ENCODE assay signal across 31 cellular contexts in genomic region chr7:94236960-94237359, GRCh38.
"Had no signal": no experiment of that assay in that cellular context is flagged by ENCODE, and none has a peak within 500 bp of the region (broad histone marks: within the 10 kb centered on the region; RNA-seq: fewer than 3 reads in every experiment).

No MANE protein-coding gene starts in this region.

- H3K36me3 Mint-ChIP-seq: activated CD4-positive, alpha-beta memory T cell treated with anti-CD3 and anti-CD28 coated beads for 36 hours; activated naive CD4-positive, alpha-beta T cell treated with anti-CD3 and anti-CD28 coated beads, Interleukin-2, amount 10 ng/mL, durations not matched to agents 7 days and 5 days; activated naive CD4-positive, alpha-beta T cell treated with anti-CD3 and anti-CD28 coated beads, Interleukin-2, amount 50 U/mL, for 72 hours; activated naive CD8-positive, alpha-beta T cell treated with anti-CD3 and anti-CD28 coated beads, Interleukin-2, amount 10 ng/mL, durations not matched to agents 7 days and 5 days; brain had no signal

- DNase-seq: activated CD4-positive, alpha-beta memory T cell treated with anti-CD3 and anti-CD28 coated beads for 36 hours; activated CD4-positive, alpha-beta T cell treated with anti-CD3 and anti-CD28 coated beads for 36 hours; activated CD4-positive, alpha-beta T cell treated with anti-CD3 and anti-CD28 coated beads, Interleukin-2, amount 10 ng/mL, durations not matched to agents 24 days and 14 days; activated CD4-positive, CD25-positive, alpha-beta regulatory T cell; activated CD4-positive, CD25-positive, alpha-beta regulatory T cell treated with anti-CD3 and anti-CD28 coated beads, Interleukin-2, amount 50 U/mL, for 72 hours; activated CD8-positive, alpha-beta memory T cell treated with anti-CD3 and anti-CD28 coated beads, Interleukin-2, amount 50 U/mL, for 48 hours; activated CD8-positive, alpha-beta T cell treated with anti-CD3 and anti-CD28 coated beads, Interleukin-2, amount 10 ng/mL, durations not matched to agents 7 days and 5 days; activated gamma-delta T cell; activated naive CD4-positive, alpha-beta T cell; activated naive CD4-positive, alpha-beta T cell treated with anti-CD3 and anti-CD28 coated beads, Interleukin-2, amount 10 ng/mL, durations not matched to agents 7 days and 5 days; activated naive CD8-positive, alpha-beta T cell treated with anti-CD3 and anti-CD28 coated beads, Interleukin-2, amount 10 ng/mL, durations not matched to agents 7 days and 5 days; activated T-cell treated with anti-CD3 and anti-CD28 coated beads for 4 hours; activated T-cell treated with anti-CD3 and anti-CD28 coated beads, Interleukin-2, amount 50 U/mL, for 24 hours; activated T-cell treated with anti-CD3 and anti-CD28 coated beads, Interleukin-2, amount 50 U/mL, for 72 hours; central memory CD4-positive, alpha-beta T cell; cerebellar nuclear complex; colonic mucosa; effector CD8-positive, alpha-beta T cell; foreskin fibroblast; head of caudate nucleus; T-helper 1 cell; T-helper 17 cell; T1000; WERI-Rb-1 had no signal

- H3K9me3 Mint-ChIP-seq: activated CD4-positive, alpha-beta memory T cell treated with anti-CD3 and anti-CD28 coated beads for 36 hours; activated CD4-positive, alpha-beta T cell treated with anti-CD3 and anti-CD28 coated beads, Interleukin-2, amount 10 ng/mL, durations not matched to agents 24 days and 14 days; activated naive CD4-positive, alpha-beta T cell treated with anti-CD3 and anti-CD28 coated beads, Interleukin-2, amount 10 ng/mL, durations not matched to agents 7 days and 5 days; activated naive CD4-positive, alpha-beta T cell treated with anti-CD3 and anti-CD28 coated beads, Interleukin-2, amount 50 U/mL, for 72 hours; activated naive CD8-positive, alpha-beta T cell treated with anti-CD3 and anti-CD28 coated beads, Interleukin-2, amount 10 ng/mL, durations not matched to agents 7 days and 5 days; activated T-cell treated with anti-CD3 and anti-CD28 coated beads, Interleukin-2, amount 50 U/mL, for 24 hours; T-helper 2 cell treated with Interferon-gamma antibody and Interleukin-4, amounts not matched to agents 5 μg/mL and 100 μg/mL, for 36 hours had no signal

- H3K36me3 ChIP-seq: ascending aorta, breast epithelium, cardiac muscle cell, colonic mucosa, WERI-Rb-1 had no signal

- H3K9me3 ChIP-seq: ascending aorta, breast epithelium, colonic mucosa had no signal

- H3K4me1 ChIP-seq: ascending aorta, breast epithelium, colonic mucosa had no signal

- H3K27me3 ChIP-seq: ascending aorta, breast epithelium, cardiac muscle cell, colonic mucosa had no signal

- H3K4me3 Mint-ChIP-seq: activated CD4-positive, alpha-beta memory T cell treated with anti-CD3 and anti-CD28 coated beads for 36 hours; activated CD4-positive, alpha-beta T cell treated with anti-CD3 and anti-CD28 coated beads for 36 hours; activated CD4-positive, alpha-beta T cell treated with anti-CD3 and anti-CD28 coated beads, Interleukin-2, amount 10 ng/mL, durations not matched to agents 24 days and 14 days; activated CD8-positive, alpha-beta T cell treated with anti-CD3 and anti-CD28 coated beads, Interleukin-2, amount 10 ng/mL, durations not matched to agents 7 days and 5 days; activated naive CD4-positive, alpha-beta T cell treated with anti-CD3 and anti-CD28 coated beads, Interleukin-2, amount 10 ng/mL, durations not matched to agents 7 days and 5 days; activated naive CD8-positive, alpha-beta T cell treated with anti-CD3 and anti-CD28 coated beads, Interleukin-2, amount 10 ng/mL, durations not matched to agents 7 days and 5 days; activated T-cell treated with anti-CD3 and anti-CD28 coated beads, Interleukin-2, amount 50 U/mL, for 24 hours; activated T-cell treated with anti-CD3 and anti-CD28 coated beads, Interleukin-2, amount 50 U/mL, for 72 hours; brain; T-helper 17 cell; T-helper 2 cell treated with Interferon-gamma antibody and Interleukin-4, amounts not matched to agents 5 μg/mL and 100 μg/mL, for 36 hours had no signal

- H3K27me3 Mint-ChIP-seq: activated naive CD4-positive, alpha-beta T cell treated with anti-CD3 and anti-CD28 coated beads, Interleukin-2, amount 10 ng/mL, durations not matched to agents 7 days and 5 days; activated T-cell treated with anti-CD3 and anti-CD28 coated beads, Interleukin-2, amount 50 U/mL, for 24 hours; brain had no signal

- ATAC-seq: activated CD4-positive, alpha-beta T cell treated with anti-CD3 and anti-CD28 coated beads for 36 hours; activated CD8-positive, alpha-beta T cell treated with anti-CD3 and anti-CD28 coated beads, Interleukin-2, amount 10 ng/mL, durations not matched to agents 7 days and 5 days; activated naive CD4-positive, alpha-beta T cell treated with anti-CD3 and anti-CD28 coated beads, Interleukin-2, amount 50 U/mL, for 72 hours; activated T-cell treated with anti-CD3 and anti-CD28 coated beads, Interleukin-2, amount 50 U/mL, for 72 hours; esophagus mucosa; T-helper 17 cell had no signal

- H3K4me3 ChIP-seq: ascending aorta, breast epithelium, cardiac muscle cell, colonic mucosa had no signal

- H3K27ac Mint-ChIP-seq: activated CD4-positive, alpha-beta memory T cell treated with anti-CD3 and anti-CD28 coated beads for 36 hours; activated CD4-positive, alpha-beta T cell treated with anti-CD3 and anti-CD28 coated beads for 36 hours; activated CD4-positive, alpha-beta T cell treated with anti-CD3 and anti-CD28 coated beads, Interleukin-2, amount 10 ng/mL, durations not matched to agents 24 days and 14 days; activated CD8-positive, alpha-beta T cell treated with anti-CD3 and anti-CD28 coated beads, Interleukin-2, amount 10 ng/mL, durations not matched to agents 7 days and 5 days; activated naive CD4-positive, alpha-beta T cell treated with anti-CD3 and anti-CD28 coated beads, Interleukin-2, amount 10 ng/mL, durations not matched to agents 7 days and 5 days; activated naive CD4-positive, alpha-beta T cell treated with anti-CD3 and anti-CD28 coated beads, Interleukin-2, amount 50 U/mL, for 72 hours; activated naive CD8-positive, alpha-beta T cell treated with anti-CD3 and anti-CD28 coated beads, Interleukin-2, amount 10 ng/mL, durations not matched to agents 7 days and 5 days; activated T-cell treated with anti-CD3 and anti-CD28 coated beads, Interleukin-2, amount 50 U/mL, for 24 hours; activated T-cell treated with anti-CD3 and anti-CD28 coated beads, Interleukin-2, amount 50 U/mL, for 72 hours; brain; T-helper 17 cell; T-helper 2 cell treated with Interferon-gamma antibody and Interleukin-4, amounts not matched to agents 5 μg/mL and 100 μg/mL, for 36 hours had no signal

- H3K27ac ChIP-seq: ascending aorta, breast epithelium, cardiac muscle cell, colonic mucosa, WERI-Rb-1 had no signal

- H3K4me1 Mint-ChIP-seq: activated CD4-positive, alpha-beta T cell treated with anti-CD3 and anti-CD28 coated beads for 36 hours; activated naive CD4-positive, alpha-beta T cell treated with anti-CD3 and anti-CD28 coated beads, Interleukin-2, amount 10 ng/mL, durations not matched to agents 7 days and 5 days; activated naive CD8-positive, alpha-beta T cell treated with anti-CD3 and anti-CD28 coated beads, Interleukin-2, amount 10 ng/mL, durations not matched to agents 7 days and 5 days; T-helper 17 cell had no signal
